ENCODE assay signal across 11 cellular contexts in the genomic region with DNA sequence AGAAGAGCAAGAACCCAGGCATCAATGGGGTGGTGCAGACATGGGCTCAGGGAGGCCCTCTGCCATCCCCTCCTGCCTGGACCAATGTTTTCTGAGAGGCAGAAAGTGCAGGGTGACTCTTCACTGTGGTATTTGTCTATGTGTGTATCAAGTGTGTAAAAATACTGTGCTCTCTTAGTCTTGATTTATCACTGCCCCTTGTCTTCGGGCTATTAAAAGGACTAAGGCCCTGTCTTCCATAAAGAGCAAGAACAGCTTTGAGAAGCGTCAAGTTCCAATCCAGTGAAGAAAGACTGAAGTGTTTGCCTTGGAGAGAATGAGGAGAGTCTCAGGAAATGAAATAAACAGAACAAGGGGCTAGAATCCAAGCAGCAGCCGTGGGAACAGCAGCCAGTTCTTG. TPM values are rescaled to one million over a fixed set of nuclear protein-coding genes. Genes with fewer than 3 reads are reported as not detected.
DNase-seq lines count a peak whose midpoint lies in the region; ATAC-seq and TF ChIP-seq lines count a peak whose summit lies in the region.
"Had no signal": no experiment of that assay in that cellular context is flagged by ENCODE, and none has a peak within 500 bp of the region (broad histone marks: within the 10 kb centered on the region; RNA-seq: fewer than 3 reads in every experiment).

No MANE protein-coding gene starts in this region.

- 42 to 60% methylated on average over 2 to 3 of the region's 3 CpGs for WGBS in esophagus squamous epithelium, 2 donors

- TF ChIP-seq POLR2A in esophagus squamous epithelium (IDR thresholded peaks at IDR 0.05), result no peak

- H3K27me3 ChIP-seq in PC-3 (ENCODE audit: low read length), result no peaks in the 10 kb centered on the region
- peaks cover 0 to 6% (median 0%) of the 10 kb centered on the region in 4 donors for H3K27me3 ChIP-seq in esophagus squamous epithelium
- H3K27me3 ChIP-seq in muscle layer of colon (ENCODE audit: control insufficient read depth in 1 of 2, insufficient read depth in 2 of 2, low read length in 2 of 2), result no peaks in the 10 kb centered on the region
- no peaks in the 10 kb centered on the region for H3K27me3 ChIP-seq in upper lobe of right lung

- no peak overlapping the region for H2AFZ ChIP-seq in PC-3 (ENCODE audit: low read length)

- no peaks in the 10 kb centered on the region for H4K20me1 ChIP-seq in PC-3 (ENCODE audit: low read length)

- ATAC-seq in PC-3 (peak; percentile 22; the same call in 1 of the 2 replicates), upper lobe of right lung (peak; percentile 22), HG03439 (IDR thresholded peaks at IDR 0.05; ENCODE audit: unreplicated experiment) (no peak)
- ATAC-seq: activated CD8-positive, alpha-beta T cell treated with anti-CD3 and anti-CD28 coated beads, Interleukin-2, amount 10 ng/mL, durations not matched to agents 7 days and 5 days had no signal

- intact Hi-C loops in PC-3 (cut with micrococcal nuclease), result loop anchor here (5.0 kb wide), 1 partner anchor 72 kb away; no protein-coding TSS in a partner anchor
- intact Hi-C loops in esophagus squamous epithelium (cut with DNase I), result loop anchor here (5.0 kb wide), 1 partner anchor 362 kb away; no protein-coding TSS in a partner anchor
- intact Hi-C loops in upper lobe of right lung (cut with DNase I), result loop anchor here (5.0 kb wide), 1 partner anchor 357 kb away; no protein-coding TSS in a partner anchor

- POLR2A ChIA-PET in PC-3 (lab: Charles Lee; ENCODE audit: unreplicated experiment), result no interaction called here

- no peaks in the 10 kb centered on the region for H3K9me2 ChIP-seq in PC-3 (replicated peaks; ENCODE audit: low read length)

- H3K4me3 ChIP-seq in PC-3 (ENCODE audit: low read length) (no peak overlapping the region), esophagus squamous epithelium (no peak overlapping the region), muscle layer of colon (ENCODE audit: low read depth in 1 of 2, low read length in 2 of 2) (peak overlapping the region in 1 of 2 donors; percentile 28), upper lobe of right lung (no peak overlapping the region)

- H3K4me2 ChIP-seq in PC-3 (ENCODE audit: low read length), result no peak overlapping the region

- H3K4me1 ChIP-seq in PC-3 (ENCODE audit: insufficient read depth, low read length) (peaks cover 56% of the 10 kb centered on the region), esophagus squamous epithelium (peaks cover 0 to 24% (median 2%) of the 10 kb centered on the region in 3 donors), muscle layer of colon (ENCODE audit: insufficient read depth, low read length) (peaks cover 74% of the 10 kb centered on the region), upper lobe of right lung (no peaks in the 10 kb centered on the region)

- H3K36me3 ChIP-seq in PC-3 (ENCODE audit: low read depth, low read length) (no peaks in the 10 kb centered on the region), esophagus squamous epithelium (no peaks in the 10 kb centered on the region), muscle layer of colon (ENCODE audit: insufficient read depth, low read length) (no peaks in the 10 kb centered on the region), upper lobe of right lung (no peaks in the 10 kb centered on the region)

- H3K27ac ChIP-seq in PC-3 (ENCODE audit: low read length) (no peak overlapping the region), esophagus squamous epithelium (peak overlapping the region in 3 of 4 donors; percentile 4 to 42 (median 29)), muscle layer of colon (ENCODE audit: low read depth, low read length) (peak overlapping the region; percentile 75), upper lobe of right lung (peak overlapping the region; percentile 21)

- BruUV-seq in PC-3 (replicated peaks; lab: Mats Ljungman, UMichigan), result no TSS peak

- no peak for TF ChIP-seq CTCF in PC-3 (conservative IDR thresholded peaks at IDR 0.05; ENCODE audit: low read depth, low read length)
- no peak for TF ChIP-seq CTCF in esophagus squamous epithelium (IDR thresholded peaks at IDR 0.05)
- no peak for TF ChIP-seq CTCF in upper lobe of right lung (IDR thresholded peaks at IDR 0.05)

- H3K9ac ChIP-seq in PC-3 (ENCODE audit: low read length) (no peak overlapping the region), muscle layer of colon (ENCODE audit: low read length) (no peak overlapping the region)

- H3K79me2 ChIP-seq in PC-3 (ENCODE audit: low read length), result peaks cover 7% of the 10 kb centered on the region; the same call in 1 of the 2 replicates

- DNase-seq in PC-3 (peak; percentile 37), esophagus squamous epithelium (lab: John Stamatoyannopoulos, UW) (no peak), upper lobe of right lung (no peak), NCI-H2227 (lab: John Stamatoyannopoulos, UW; ENCODE audit: unreplicated experiment) (no peak)
- no peak for DNase-seq in effector CD8-positive, alpha-beta T cell (lab: John Stamatoyannopoulos, UW)
- DNase-seq: activated CD8-positive, alpha-beta T cell treated with anti-CD3 and anti-CD28 coated beads, Interleukin-2, amount 10 ng/mL, durations not matched to agents 7 days and 5 days; activated naive CD8-positive, alpha-beta T cell treated with anti-CD3 and anti-CD28 coated beads for 36 hours; NCI-H69; nucleus accumbens had no signal

- H3F3A ChIP-seq in PC-3 (ENCODE audit: low read length, unreplicated experiment), result no peaks in the 10 kb centered on the region

- CTCF ChIA-PET in PC-3 (lab: Charles Lee), result no interaction called here

- no peaks in the 10 kb centered on the region for H3K9me3 ChIP-seq in PC-3 (ENCODE audit: low read length)
- no peaks in the 10 kb centered on the region for H3K9me3 ChIP-seq in esophagus squamous epithelium
- no peaks in the 10 kb centered on the region for H3K9me3 ChIP-seq in muscle layer of colon (ENCODE audit: low read length)
- H3K9me3 ChIP-seq in upper lobe of right lung, result no peaks in the 10 kb centered on the region

RNA-seq across cellular contexts. Expression of gene PRSS23, which starts 14.4 kb away (rescaled TPM):
- total RNA-seq in PC-3 (2014; rRNA removed) (39.0 and 43.2 TPM in 2 replicates), esophagus squamous epithelium (10 to 100 TPM in 2 of 4 donors, 1 to 10 TPM in 2; 2.9 to 20.6 (median 9.4) TPM), upper lobe of right lung (100 TPM)
